ENCODE assay signal across 8 cellular contexts in the genomic region with DNA sequence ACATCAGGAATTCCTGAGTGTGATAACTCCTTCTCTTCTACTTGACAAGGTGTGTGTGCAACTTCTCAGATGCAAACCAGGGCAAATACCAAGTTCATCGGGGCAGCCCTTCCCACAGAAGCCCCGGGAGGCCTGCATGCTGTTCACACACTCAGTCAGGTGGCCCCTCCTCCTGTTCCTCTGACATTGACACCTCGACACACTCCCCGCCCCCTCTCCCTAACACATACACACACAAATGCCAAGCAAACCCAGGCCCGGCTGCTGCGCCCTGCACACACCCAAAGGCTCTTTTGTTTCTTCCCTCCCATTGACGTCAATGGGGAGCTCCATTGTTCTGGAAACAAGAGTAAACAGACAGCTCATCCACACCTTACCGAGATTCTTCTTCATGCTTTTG. TPM values are rescaled to one million over a fixed set of nuclear protein-coding genes. Genes with fewer than 3 reads are reported as not detected.
DNase-seq lines count a peak whose midpoint lies in the region; ATAC-seq and TF ChIP-seq lines count a peak whose summit lies in the region.

No MANE protein-coding gene starts in this region.

- H3K36me3 ChIP-seq in H7 (replicated peaks; ENCODE audit: control insufficient read depth, insufficient read depth, low read length) (no peaks in the 10 kb centered on the region), lung (ENCODE audit: control insufficient read depth in 2 of 2, insufficient read depth in 2 of 2, low read length in 2 of 2) (no peaks in the 10 kb centered on the region), transverse colon (no peaks in the 10 kb centered on the region)

- TF ChIP-seq EP300 in transverse colon (IDR thresholded peaks at IDR 0.05; ENCODE audit: low read depth), result no peak

- H3K27me3 ChIP-seq in H7 (ENCODE audit: control insufficient read depth, insufficient read depth, low read length), result no peaks in the 10 kb centered on the region
- no peaks in the 10 kb centered on the region for H3K27me3 ChIP-seq in lung (ENCODE audit: control insufficient read depth, insufficient read depth)
- H3K27me3 ChIP-seq in transverse colon, result no peaks in the 10 kb centered on the region

- DNase-seq in H7 (peak; percentile 84), NCI-H510A treated with DMSO at 0.1 percent for 48 hours (lab: John Stamatoyannopoulos, UW) (peak; percentile 98), astrocyte of the spinal cord (ENCODE audit: low read depth, low spot score) (peak; percentile 43), lung (ENCODE audit: low spot score) (peak; percentile 57), transverse colon (peak; percentile 90), ACHN (no peak), kidney glomerular epithelial cell (lab: John Stamatoyannopoulos, UW) (no peak)

- H3K4me3 ChIP-seq in H7 (ENCODE audit: insufficient read depth, low read depth, low read length) (no peak overlapping the region), astrocyte of the spinal cord (ENCODE audit: low read depth, low read length) (no peak overlapping the region), lung (no peak overlapping the region), transverse colon (no peak overlapping the region)

- in situ Hi-C loops in astrocyte of the spinal cord (cut with HindIII; ENCODE audit: low sequenced_read_pairs), result no loop called here
- in situ Hi-C loops in transverse colon (cut with MboI; ENCODE audit: low pct_ligation_motif_present in 1 of 4, low pct_unique_long_range_greater_than_20kb in 1 of 4, low sequenced_read_pairs in 3 of 4), result no loop called here
- in situ Hi-C loops in ACHN (cut with HindIII; ENCODE audit: low pct_ligation_motif_present, low pct_unique_long_range_greater_than_20kb, low sequenced_read_pairs), result no loop called here

- 47 to 67% methylated on average over 8 of the region's 8 CpGs for WGBS in lung, 2 donors
- 39 to 43% methylated on average over 1 to 8 of the region's 8 CpGs for WGBS in transverse colon (ENCODE audit: low coverage in 1 of 2), 2 donors

- peak; percentile 69 for TF ChIP-seq POLR2A in transverse colon (IDR thresholded peaks at IDR 0.05)

- H3K27ac ChIP-seq in lung (ENCODE audit: low read depth in 1 of 2, low read length in 1 of 2), result no peak overlapping the region
- H3K27ac ChIP-seq in transverse colon, result peak overlapping the region; percentile 92 to 98 (median 95)

- intact Hi-C loops in transverse colon (cut with DNase I; ENCODE audit: low total_unique reads), result no loop called here

- TF ChIP-seq CTCF in astrocyte of the spinal cord (IDR thresholded peaks at IDR 0.05; ENCODE audit: low read depth, low read length) (no peak), lung (IDR thresholded peaks at IDR 0.05; ENCODE audit: control extremely low read depth, extremely low read depth) (no peak), transverse colon (IDR thresholded peaks at IDR 0.05) (no peak)

- H3K9me3 ChIP-seq in lung (ENCODE audit: control insufficient read depth in 2 of 2, insufficient read depth in 1 of 2, low read length in 1 of 2), result no peaks in the 10 kb centered on the region
- H3K9me3 ChIP-seq in transverse colon, result no peaks in the 10 kb centered on the region

- H3K4me1 ChIP-seq in lung (ENCODE audit: control insufficient read depth in 2 of 2, insufficient read depth in 2 of 2, low read length in 2 of 2) (peaks cover 12 to 18% of the 10 kb centered on the region in 2 donors), transverse colon (peaks cover 29 to 62% (median 57%) of the 10 kb centered on the region in 4 donors)

- ATAC-seq in lung (ENCODE audit: insufficient read depth, low FRiP score), result no peak
- no peak for ATAC-seq in GM18873 (IDR thresholded peaks at IDR 0.05; ENCODE audit: low FRiP score, unreplicated experiment)

RNA-seq across cellular contexts. Expression of a gene that starts 1.7 kb away (rescaled TPM):
- 3.6 and 4.8 TPM in 2 replicates for total RNA-seq in H7 (2014; rRNA removed; shearing (Covaris generic))
- total RNA-seq in lung (10 to 100 TPM; 15.0 to 27.1 TPM), transverse colon (10 to 100 TPM; 19.1 to 67.3 (median 32.3) TPM)
- polyA plus RNA-seq in lung, result 1 to 10 TPM; 4.1 to 6.0 TPM

RNA-seq across cellular contexts. Expression of a gene that starts 30.2 kb away (rescaled TPM):
- total RNA-seq in H7 (2014; rRNA removed; shearing (Covaris generic)), result 3.9 and 9.5 TPM in 2 replicates
- total RNA-seq in lung (10 to 100 TPM; 19.5 to 41.0 TPM), transverse colon (10 to 100 TPM in 3 of 4 donors, 1 to 10 TPM in 1; 1.1 to 14.1 (median 10.4) TPM)
- 10 to 100 TPM in 1 of 2 donors, 1 to 10 TPM in 1; 8.9 to 10.0 TPM for polyA plus RNA-seq in lung

RNA-seq across cellular contexts. Expression of a gene that starts 50.2 kb away (rescaled TPM):
- 52.2 and 67.4 TPM in 2 replicates for total RNA-seq in H7 (2014; rRNA removed; shearing (Covaris generic))
- total RNA-seq in lung (10 to 100 TPM in 1 of 2 donors, 1 to 10 TPM in 1; 4.4 to 12.5 TPM), transverse colon (10 to 100 TPM; 15.0 to 94.5 (median 31.7) TPM)
- 10 to 100 TPM in 1 of 2 donors, 1 to 10 TPM in 1; 9.8 to 11.6 TPM for polyA plus RNA-seq in lung

Comparison
In these comparisons a context has a peak if more than half of its experiments do, and no peak if none do; other contexts are left out.
1. DNase-seq: peak in H7 (single experiment), NCI-H510A treated with DMSO at 0.1 percent for 48 hours (single experiment), astrocyte of the spinal cord (single experiment), lung (single experiment) and transverse colon (single experiment); none in ACHN (single experiment) and kidney glomerular epithelial cell (single experiment).
2. H3K27ac ChIP-seq: peak in transverse colon (4 of 4); none in lung (0 of 2).